14 cellular contexts compared by ENCODE assay signal in the genomic region with DNA sequence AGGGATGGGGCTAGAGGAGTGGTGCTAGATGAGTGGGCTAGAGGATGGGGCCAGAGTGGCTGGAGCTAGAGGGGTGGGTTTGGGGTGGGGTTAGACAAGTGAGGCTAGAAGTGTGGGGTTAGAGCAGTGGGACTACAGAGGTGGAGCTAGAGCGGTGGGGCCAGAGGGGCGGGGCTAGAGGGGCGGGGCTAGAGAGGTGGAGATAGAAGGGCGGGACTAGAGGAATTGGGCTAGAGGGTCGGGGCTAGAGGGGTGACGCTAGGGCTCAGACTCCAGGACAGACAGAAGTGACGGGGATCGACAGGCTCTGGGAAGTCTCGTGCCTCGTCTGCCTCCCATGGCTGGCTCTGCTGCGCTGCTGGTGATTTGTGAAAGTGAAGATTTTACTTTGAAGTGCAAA. TPM values are rescaled to one million over a fixed set of nuclear protein-coding genes. Genes with fewer than 3 reads are reported as not detected.
DNase-seq lines count a peak whose midpoint lies in the region; ATAC-seq, FAIRE-seq and TF ChIP-seq lines count a peak whose summit lies in the region.
"Had no signal": no experiment of that assay in that cellular context is flagged by ENCODE, and none has a peak within 500 bp of the region (broad histone marks: within the 10 kb centered on the region; RNA-seq: fewer than 3 reads in every experiment).

No MANE protein-coding gene starts in this region.

- FAIRE-seq in pancreas (lab: Jason Lieb, UNC): no peak
- no peak for FAIRE-seq in small intestine (lab: Jason Lieb, UNC)
- FAIRE-seq: H54 had no signal

- no peak for TF ChIP-seq EP300 in esophagus muscularis mucosa (IDR thresholded peaks at IDR 0.05)

- H2AFZ ChIP-seq in GM23338 (no peak overlapping the region), osteoblast (ENCODE audit: low read length) (no peak overlapping the region)

- H3K9me3 ChIP-seq in esophagus muscularis mucosa: no peaks in the 10 kb centered on the region
- no peaks in the 10 kb centered on the region for H3K9me3 ChIP-seq in osteoblast (ENCODE audit: low read depth, low read length)
- H3K9me3 ChIP-seq in pancreas: no peaks in the 10 kb centered on the region
- H3K9me3 ChIP-seq in small intestine (ENCODE audit: control insufficient read depth, low read depth): no peaks in the 10 kb centered on the region
- H3K9me3 ChIP-seq: BLaER1 had no signal

- no peak overlapping the region for H3K4me3 ChIP-seq in GM23338
- H3K4me3 ChIP-seq in esophagus muscularis mucosa: no peak overlapping the region
- H3K4me3 ChIP-seq in osteoblast (ENCODE audit: insufficient read depth, low read length): no peak overlapping the region
- H3K4me3 ChIP-seq in pancreas: no peak overlapping the region
- no peak overlapping the region for H3K4me3 ChIP-seq in small intestine (ENCODE audit: low read depth in 1 of 2, low read length in 2 of 2)
- H3K4me3 ChIP-seq: BLaER1 had no signal

- H3K9me2 ChIP-seq in GM23338 (ENCODE audit: insufficient read depth): peaks cover 6% of the 10 kb centered on the region; the same call in 1 of the 2 replicates

- no peak overlapping the region for H3K27ac Mint-ChIP-seq in GM23338
- H3K27ac Mint-ChIP-seq: CD8-positive, alpha-beta memory T cell had no signal

- H3K27me3 ChIP-seq in GM23338 (ENCODE audit: insufficient read depth) (no peaks in the 10 kb centered on the region), esophagus muscularis mucosa (peaks cover 0 to 17% (median 0%) of the 10 kb centered on the region in 4 donors), osteoblast (ENCODE audit: insufficient read depth, low read length) (no peaks in the 10 kb centered on the region), pancreas (no peaks in the 10 kb centered on the region), small intestine (ENCODE audit: control insufficient read depth in 2 of 2, insufficient read depth in 2 of 2, low read length in 2 of 2) (no peaks in the 10 kb centered on the region)
- H3K27me3 ChIP-seq: BLaER1 had no signal

- H3K4me3 Mint-ChIP-seq in GM23338: peak overlapping the region; percentile 39; the same call in 2 of the 3 replicates
- H3K4me3 Mint-ChIP-seq: CD8-positive, alpha-beta memory T cell had no signal

- H3K4me1 ChIP-seq in GM23338 (ENCODE audit: insufficient read depth) (no peaks in the 10 kb centered on the region), esophagus muscularis mucosa (peaks cover 0 to 8% (median 3%) of the 10 kb centered on the region in 4 donors), osteoblast (ENCODE audit: insufficient read depth, low read length) (no peaks in the 10 kb centered on the region), pancreas (no peaks in the 10 kb centered on the region), small intestine (ENCODE audit: control insufficient read depth in 2 of 2, insufficient read depth in 1 of 2, low read depth in 1 of 2, low read length in 1 of 2) (no peaks in the 10 kb centered on the region)
- H3K4me1 ChIP-seq: BLaER1 had no signal

- H3K9me3 Mint-ChIP-seq in GM23338: no peaks in the 10 kb centered on the region
- H3K9me3 Mint-ChIP-seq: CD8-positive, alpha-beta memory T cell had no signal

- no peaks in the 10 kb centered on the region; the same call in none of the 2 replicates for H4K20me1 ChIP-seq in GM23338 (replicated peaks; ENCODE audit: insufficient read depth)
- no peaks in the 10 kb centered on the region for H4K20me1 ChIP-seq in osteoblast (ENCODE audit: insufficient read depth, low read length)
- H4K20me1 ChIP-seq: BLaER1 had no signal

- H3F3A ChIP-seq in GM23338 (replicated peaks; ENCODE audit: low read depth): no peaks in the 10 kb centered on the region

- H3K79me2 ChIP-seq in GM23338 (replicated peaks; ENCODE audit: insufficient read depth) (no peaks in the 10 kb centered on the region), osteoblast (ENCODE audit: insufficient read depth, low read length) (no peaks in the 10 kb centered on the region)

- TF ChIP-seq CTCF in GM23338 (conservative IDR thresholded peaks at IDR 0.05; ENCODE audit: low read depth in 2 of 2) (no peak), esophagus muscularis mucosa (IDR thresholded peaks at IDR 0.05) (no peak), osteoblast (IDR thresholded peaks at IDR 0.05; ENCODE audit: extremely low read depth, low read depth, low read length) (no peak), pancreas (IDR thresholded peaks at IDR 0.05) (no peak)

- H3K36me3 Mint-ChIP-seq in GM23338 (ENCODE audit: low read depth): no peaks in the 10 kb centered on the region; the same call in 2 of the 3 replicates

- H3K27me3 Mint-ChIP-seq in GM23338 (ENCODE audit: insufficient read depth, low read depth, poor library complexity): peaks cover 7% of the 10 kb centered on the region

- no peak overlapping the region for H3K4me2 ChIP-seq in GM23338
- H3K4me2 ChIP-seq in osteoblast (ENCODE audit: insufficient read depth, low read length): no peak overlapping the region
- H3K4me2 ChIP-seq: BLaER1 had no signal

- H3K36me3 ChIP-seq in GM23338 (ENCODE audit: insufficient read depth) (no peaks in the 10 kb centered on the region), esophagus muscularis mucosa (no peaks in the 10 kb centered on the region), osteoblast (ENCODE audit: insufficient read depth, low read length) (no peaks in the 10 kb centered on the region), pancreas (no peaks in the 10 kb centered on the region), small intestine (ENCODE audit: control insufficient read depth in 2 of 2, insufficient read depth in 2 of 2, low read length in 2 of 2) (no peaks in the 10 kb centered on the region)
- H3K36me3 ChIP-seq: BLaER1 had no signal

- no peak overlapping the region for H3K27ac ChIP-seq in GM23338 (ENCODE audit: low read depth)
- H3K27ac ChIP-seq in esophagus muscularis mucosa (replicated peaks in 1 of 4): no peak overlapping the region
- no peak overlapping the region for H3K27ac ChIP-seq in osteoblast (ENCODE audit: low read depth, low read length)
- no peak overlapping the region for H3K27ac ChIP-seq in pancreas
- no peak overlapping the region for H3K27ac ChIP-seq in small intestine (ENCODE audit: low read depth in 1 of 2, low read length in 1 of 2)
- H3K27ac ChIP-seq: BLaER1 had no signal

- ATAC-seq in GM23338: peak; percentile 86
- no peak for ATAC-seq in pancreas

- peaks cover 2% of the 10 kb centered on the region; the same call in 2 of the 3 replicates for H3K4me1 Mint-ChIP-seq in GM23338

- no peak for TF ChIP-seq POLR2A in esophagus muscularis mucosa (IDR thresholded peaks at IDR 0.05; ENCODE audit: low read depth)

- DNase-seq in GM23338 (ENCODE audit: low spot score) (peak; percentile 41), NCI-H69 (lab: John Stamatoyannopoulos, UW) (peak; percentile 8), esophagus muscularis mucosa (ENCODE audit: extremely low spot score) (peak; percentile 53), osteoblast (ENCODE audit: insufficient read length, low spot score, missing footprints) (peak; percentile 32), COR-L47 (lab: John Stamatoyannopoulos, UW) (no peak), pancreas (no peak), small intestine (no peak)
- DNase-seq: 8988T; AML-193; CD8-positive, alpha-beta memory T cell; DMS 273 treated with DMSO at 0.1 percent for 48 hours; IMR-90 had no signal

- intact Hi-C loops in esophagus muscularis mucosa (cut with DNase I) (no loop called here), pancreas (cut with DNase I) (loop anchor here in 1 of 3 donors (10.0 kb wide), 1 partner anchor 47 kb away; a partner anchor contains a TSS)

- WGBS in esophagus muscularis mucosa: 68% methylated on average over 10 of the region's 11 CpGs
- WGBS in pancreas, 2 donors: 54 to 56% methylated on average over 11 of the region's 11 CpGs
- WGBS in small intestine, 3 donors: 42 to 67% (median 65%) methylated on average over 11 of the region's 11 CpGs

TF ChIP-seq in GM23338, 12 proteins besides CTCF, POLR2A, EP300 and RAD21 (continues in another document):
- no peak for TF ChIP-seq NANOG (IDR thresholded peaks at IDR 0.05; ENCODE audit: borderline replicate concordance)

RNA-seq across cellular contexts. Expression of a gene that starts 31.0 kb away (rescaled TPM):
- 20.2 and 24.0 TPM in 2 replicates for total RNA-seq in GM23338 (2014; rRNA removed; shearing (Covaris generic))
- polyA plus RNA-seq in GM23338 (2016; fragmentation: Nextera tagmentation; extraction: Ambion mirVana) (5.2 and 5.3 TPM in 2 replicates), pancreas (10 to 100 TPM in 1 of 2 donors, 1 to 10 TPM in 1; 8.3 to 13.6 TPM), small intestine (10 to 100 TPM in 2 of 3 donors, 1 to 10 TPM in 1; 8.6 to 12.3 (median 10.0) TPM)
- total RNA-seq in esophagus muscularis mucosa (10 to 100 TPM; 17.0 to 21.9 (median 20.1) TPM), osteoblast (16.5 and 21.4 TPM in 2 replicates), pancreas (10 to 100 TPM in 1 of 6 donors, 1 to 10 TPM in 5; 7.0 to 13.5 (median 8.5) TPM)

RNA-seq across cellular contexts. Expression of a gene that starts 49.0 kb away (rescaled TPM):
- total RNA-seq in GM23338 (2014; rRNA removed; shearing (Covaris generic)): 69.6 and 87.3 TPM in 2 replicates
- 17.9 and 18.2 TPM in 2 replicates for polyA plus RNA-seq in GM23338 (2016; fragmentation: Nextera tagmentation; extraction: Ambion mirVana)
- 10 to 100 TPM in 1 of 4 donors, 1 to 10 TPM in 3; 2.2 to 10.3 (median 4.6) TPM for total RNA-seq in esophagus muscularis mucosa
- total RNA-seq in osteoblast: 8.8 and 9.4 TPM in 2 replicates
- 1 to 10 TPM; 3.0 to 8.2 (median 6.8) TPM for total RNA-seq in pancreas
- 1 to 10 TPM; 3.2 to 6.3 TPM for polyA plus RNA-seq in pancreas
- 10 to 100 TPM in 2 of 3 donors, 1 to 10 TPM in 1; 9.2 to 16.6 (median 14.5) TPM for polyA plus RNA-seq in small intestine

RNA-seq across cellular contexts. Expression of a gene that starts 49.4 kb away (rescaled TPM):
- 110 and 112 TPM in 2 replicates for total RNA-seq in GM23338 (2014; rRNA removed; shearing (Covaris generic))
- polyA plus RNA-seq in GM23338 (2016; fragmentation: Nextera tagmentation; extraction: Ambion mirVana) (59.3 and 65.4 TPM in 2 replicates), pancreas (10 to 100 TPM; 23.6 to 56.4 TPM), small intestine (10 to 100 TPM; 36.5 to 45.7 (median 41.9) TPM)
- total RNA-seq in esophagus muscularis mucosa (10 to 100 TPM; 25.7 to 42.8 (median 39.1) TPM), osteoblast (32.7 and 39.4 TPM in 2 replicates), pancreas (10 to 100 TPM; 15.6 to 25.2 (median 19.4) TPM)

Comparison
In these comparisons a context has a peak if more than half of its experiments do, and no peak if none do; other contexts are left out.
1. DNase-seq: peak in GM23338 (single experiment), NCI-H69 (single experiment), esophagus muscularis mucosa (single experiment) and osteoblast (single experiment); none in COR-L47 (single experiment), pancreas (0 of 6) and small intestine (single experiment).